21 cellular contexts compared by ENCODE assay signal in genomic region chr1:201605385-201605747, GRCh38.
DNase-seq lines count a peak whose midpoint lies in the region; TF ChIP-seq lines count a peak whose summit lies in the region.
"Had no signal": no experiment of that assay in that cellular context is flagged by ENCODE, and none has a peak within 500 bp of the region (broad histone marks: within the 10 kb centered on the region; RNA-seq: fewer than 3 reads in every experiment).

No MANE protein-coding gene starts in this region.

- H3K4me1 Mint-ChIP-seq in chondrocyte (ENCODE audit: low read depth) (peaks cover 74% of the 10 kb centered on the region), osteocyte (ENCODE audit: unreplicated experiment) (peaks cover 45% of the 10 kb centered on the region)
- no peaks in the 10 kb centered on the region for H3K4me1 Mint-ChIP-seq in activated CD4-positive, alpha-beta memory T cell treated with anti-CD3 and anti-CD28 coated beads, Interleukin-2, amount 10 ng/mL, durations not matched to agents 7 days and 5 days
- H3K4me1 Mint-ChIP-seq: activated CD4-positive, alpha-beta T cell treated with anti-CD3 and anti-CD28 coated beads, Interleukin-2, amount 10 ng/mL, durations not matched to agents 24 days and 14 days; B cell had no signal

- 38% methylated on average over 2 of the region's 2 CpGs for WGBS in suprapubic skin

- TF ChIP-seq POLR2A in suprapubic skin (IDR thresholded peaks at IDR 0.05) (no peak), breast epithelium (IDR thresholded peaks at IDR 0.05) (no peak)

- POLR2A ChIA-PET in activated CD4-positive, alpha-beta memory T cell treated with anti-CD3 and anti-CD28 coated beads, Interleukin-2, amount 10 ng/mL, durations not matched to agents 7 days and 5 days (lab: Charles Lee) = no interaction called here

- no peak for TF ChIP-seq EP300 in suprapubic skin (IDR thresholded peaks at IDR 0.05)

- H3K27me3 Mint-ChIP-seq in chondrocyte (ENCODE audit: low read depth) (no peaks in the 10 kb centered on the region), osteocyte (ENCODE audit: unreplicated experiment) (no peaks in the 10 kb centered on the region)
- peaks cover 2% of the 10 kb centered on the region for H3K27me3 Mint-ChIP-seq in activated CD4-positive, alpha-beta memory T cell treated with anti-CD3 and anti-CD28 coated beads, Interleukin-2, amount 10 ng/mL, durations not matched to agents 7 days and 5 days
- H3K27me3 Mint-ChIP-seq: activated CD4-positive, alpha-beta T cell treated with anti-CD3 and anti-CD28 coated beads, Interleukin-2, amount 10 ng/mL, durations not matched to agents 24 days and 14 days had no signal

- TF ChIP-seq CTCF in chondrocyte (IDR thresholded peaks at IDR 0.05) (no peak), osteocyte (IDR thresholded peaks at IDR 0.05) (no peak), suprapubic skin (IDR thresholded peaks at IDR 0.05) (no peak), breast epithelium (IDR thresholded peaks at IDR 0.05) (no peak)

- no peaks in the 10 kb centered on the region for H3K27me3 ChIP-seq in suprapubic skin
- H3K27me3 ChIP-seq in breast epithelium = no peaks in the 10 kb centered on the region
- H3K27me3 ChIP-seq: heart left ventricle, MG63, SJCRH30 had no signal

- H3K9me3 Mint-ChIP-seq in chondrocyte (ENCODE audit: low read depth) (no peaks in the 10 kb centered on the region), osteocyte (ENCODE audit: unreplicated experiment) (no peaks in the 10 kb centered on the region)
- no peaks in the 10 kb centered on the region for H3K9me3 Mint-ChIP-seq in activated CD4-positive, alpha-beta memory T cell treated with anti-CD3 and anti-CD28 coated beads, Interleukin-2, amount 10 ng/mL, durations not matched to agents 7 days and 5 days
- H3K9me3 Mint-ChIP-seq: activated CD4-positive, alpha-beta T cell treated with anti-CD3 and anti-CD28 coated beads, Interleukin-2, amount 10 ng/mL, durations not matched to agents 24 days and 14 days; H9 had no signal

- peak; percentile 57 for DNase-seq in DMS 273 (lab: John Stamatoyannopoulos, UW; ENCODE audit: unreplicated experiment)
- DNase-seq in DMS 273 treated with DMSO at 0.1 percent for 48 hours (lab: John Stamatoyannopoulos, UW) = no peak
- peak; percentile 47 for DNase-seq in RPMI7951 (ENCODE audit: low read depth)
- no peak for DNase-seq in chondrocyte (ENCODE audit: low spot score)
- no peak for DNase-seq in osteocyte (ENCODE audit: extremely low spot score, unreplicated experiment)
- DNase-seq in suprapubic skin (ENCODE audit: low spot score in 2 of 2) = no peak
- DNase-seq in breast epithelium (ENCODE audit: low spot score in 2 of 2) = no peak
- DNase-seq in activated CD4-positive, alpha-beta memory T cell treated with anti-CD3 and anti-CD28 coated beads, Interleukin-2, amount 10 ng/mL, durations not matched to agents 7 days and 5 days = no peak
- DNase-seq: 8988T; activated CD4-positive, alpha-beta T cell treated with anti-CD3 and anti-CD28 coated beads, Interleukin-2, amount 10 ng/mL, durations not matched to agents 24 days and 14 days; activated naive CD4-positive, alpha-beta T cell treated with anti-CD3 and anti-CD28 coated beads, Interleukin-2, amount 50 U/mL, for 16 hours; heart left ventricle; MG63; NCI-H2081 treated with DMSO at 0.1 percent for 48 hours; PC-9; T-helper 2 cell had no signal

- H3K27ac Mint-ChIP-seq in chondrocyte (ENCODE audit: unreplicated experiment) (peak overlapping the region; percentile 75), osteocyte (ENCODE audit: unreplicated experiment) (peak overlapping the region; percentile 86)
- no peak overlapping the region for H3K27ac Mint-ChIP-seq in activated CD4-positive, alpha-beta memory T cell treated with anti-CD3 and anti-CD28 coated beads, Interleukin-2, amount 10 ng/mL, durations not matched to agents 7 days and 5 days
- H3K27ac Mint-ChIP-seq: activated CD4-positive, alpha-beta T cell treated with anti-CD3 and anti-CD28 coated beads, Interleukin-2, amount 10 ng/mL, durations not matched to agents 24 days and 14 days; B cell; H9 had no signal

- H3K4me3 ChIP-seq in suprapubic skin (no peak overlapping the region), breast epithelium (no peak overlapping the region)
- H3K4me3 ChIP-seq: heart left ventricle, MG63, PC-9, prostate gland, SJCRH30 had no signal

- no peak overlapping the region for H3K27ac ChIP-seq in suprapubic skin
- no peak overlapping the region for H3K27ac ChIP-seq in breast epithelium
- H3K27ac ChIP-seq: epithelial cell of prostate, heart left ventricle, PC-9, prostate gland, SJCRH30 had no signal

- H3K36me3 Mint-ChIP-seq in chondrocyte (ENCODE audit: low read depth) (no peaks in the 10 kb centered on the region), osteocyte (ENCODE audit: unreplicated experiment) (no peaks in the 10 kb centered on the region)
- no peaks in the 10 kb centered on the region for H3K36me3 Mint-ChIP-seq in activated CD4-positive, alpha-beta memory T cell treated with anti-CD3 and anti-CD28 coated beads, Interleukin-2, amount 10 ng/mL, durations not matched to agents 7 days and 5 days (ENCODE audit: low read depth)

- H3K36me3 ChIP-seq in suprapubic skin (no peaks in the 10 kb centered on the region), breast epithelium (no peaks in the 10 kb centered on the region)
- H3K36me3 ChIP-seq: heart left ventricle, prostate gland had no signal

- H3K4me1 ChIP-seq in suprapubic skin (peaks cover 12% of the 10 kb centered on the region), breast epithelium (no peaks in the 10 kb centered on the region)
- H3K4me1 ChIP-seq: prostate gland had no signal

- intact Hi-C loops in breast epithelium (cut with DNase I; ENCODE audit: low total_unique reads) = no loop called here

- H3K9me3 ChIP-seq in suprapubic skin (no peaks in the 10 kb centered on the region), breast epithelium (no peaks in the 10 kb centered on the region)
- H3K9me3 ChIP-seq: heart left ventricle, MG63, prostate gland, SJCRH30 had no signal

- CTCF ChIA-PET in activated CD4-positive, alpha-beta memory T cell treated with anti-CD3 and anti-CD28 coated beads, Interleukin-2, amount 10 ng/mL, durations not matched to agents 7 days and 5 days (lab: Charles Lee) = no interaction called here

- H3K4me3 Mint-ChIP-seq in chondrocyte (ENCODE audit: unreplicated experiment) (no peak overlapping the region), osteocyte (ENCODE audit: unreplicated experiment) (no peak overlapping the region)
- H3K4me3 Mint-ChIP-seq in activated CD4-positive, alpha-beta memory T cell treated with anti-CD3 and anti-CD28 coated beads, Interleukin-2, amount 10 ng/mL, durations not matched to agents 7 days and 5 days = no peak overlapping the region
- H3K4me3 Mint-ChIP-seq: activated CD4-positive, alpha-beta T cell treated with anti-CD3 and anti-CD28 coated beads, Interleukin-2, amount 10 ng/mL, durations not matched to agents 24 days and 14 days; B cell; H9 had no signal

Comparison
In these comparisons a context has a peak if more than half of its experiments do, and no peak if none do; other contexts are left out.
1. DNase-seq: peak in DMS 273 (single experiment) and RPMI7951 (single experiment); none in DMS 273 treated with DMSO at 0.1 percent for 48 hours (single experiment), chondrocyte (single experiment), osteocyte (single experiment), suprapubic skin (0 of 2), breast epithelium (0 of 2) and activated CD4-positive, alpha-beta memory T cell treated with anti-CD3 and anti-CD28 coated beads, Interleukin-2, amount 10 ng/mL, durations not matched to agents 7 days and 5 days (single experiment).